Comparison of ENCODE assay signal across 8 cellular contexts in the genomic region with DNA sequence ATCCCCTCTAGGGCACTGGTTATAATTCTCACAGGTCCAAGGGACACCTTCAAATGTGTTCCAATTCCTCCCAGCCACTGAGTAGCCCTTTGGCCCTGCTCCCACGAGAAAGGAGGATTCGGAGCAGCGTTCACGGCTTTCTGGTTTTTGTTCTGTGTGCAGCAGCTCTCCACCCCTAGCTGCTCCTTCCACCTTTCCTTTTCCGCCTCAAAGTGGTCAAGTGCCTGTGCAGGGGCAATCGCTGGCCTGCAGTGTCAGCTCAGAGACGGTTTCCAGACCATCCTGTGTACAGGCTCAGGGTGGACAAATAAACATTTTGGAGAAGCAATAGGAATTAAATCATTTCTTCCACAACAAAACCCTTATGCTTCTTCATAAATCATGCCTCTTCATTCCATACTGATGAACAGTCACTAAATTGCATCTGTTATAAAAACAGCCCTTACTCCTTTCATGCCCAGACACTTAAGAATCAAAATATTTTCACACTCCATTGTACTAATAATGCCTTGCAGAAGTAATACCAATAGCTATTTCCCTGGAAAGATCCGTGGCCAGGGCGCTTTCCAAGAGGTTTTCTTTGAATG. TPM values are rescaled to one million over a fixed set of nuclear protein-coding genes. Genes with fewer than 3 reads are reported as not detected.
DNase-seq lines count a peak whose midpoint lies in the region; ATAC-seq and TF ChIP-seq lines count a peak whose summit lies in the region.

No MANE protein-coding gene starts in this region.

- no peaks in the 10 kb centered on the region; the same call in none of the 2 replicates for H3K27me3 ChIP-seq in GM06990 (replicated peaks; ENCODE audit: control insufficient read depth, insufficient read depth, low read length)
- H3K27me3 ChIP-seq in esophagus squamous epithelium: peaks cover 0 to 46% (median 0%) of the 10 kb centered on the region in 4 donors
- no peaks in the 10 kb centered on the region for H3K27me3 ChIP-seq in rectal smooth muscle tissue (ENCODE audit: control insufficient read depth, insufficient read depth, low read length)

- peak overlapping the region; percentile 65 for H3K4me3 ChIP-seq in GM06990 (replicated peaks; ENCODE audit: low read depth, low read length)
- H3K4me3 ChIP-seq in OCI-LY7 (ENCODE audit: low read depth, low read length, poor library complexity, severe bottlenecking): no peak overlapping the region
- peak overlapping the region; percentile 25 to 68 (median 52) for H3K4me3 ChIP-seq in esophagus squamous epithelium
- H3K4me3 ChIP-seq in rectal smooth muscle tissue (ENCODE audit: low read length): peak overlapping the region; percentile 59

- WGBS in esophagus squamous epithelium, 2 donors: 29 to 33% methylated on average over 8 to 9 of the region's 9 CpGs

- H3K9ac ChIP-seq in rectal smooth muscle tissue (ENCODE audit: low read length): no peak overlapping the region

- no peaks in the 10 kb centered on the region for H3K9me2 ChIP-seq in OCI-LY7 (ENCODE audit: insufficient read depth, low read length)

- H3K36me3 ChIP-seq in GM06990 (ENCODE audit: control insufficient read depth, insufficient read depth, low read length): no peaks in the 10 kb centered on the region
- H3K36me3 ChIP-seq in OCI-LY7 (ENCODE audit: insufficient read depth, low read length): no peaks in the 10 kb centered on the region
- no peaks in the 10 kb centered on the region for H3K36me3 ChIP-seq in esophagus squamous epithelium
- no peaks in the 10 kb centered on the region for H3K36me3 ChIP-seq in rectal smooth muscle tissue (ENCODE audit: control insufficient read depth, insufficient read depth, low read length)

- no peak for TF ChIP-seq POLR2A in esophagus squamous epithelium (IDR thresholded peaks at IDR 0.05)

- CTCF ChIA-PET in OCI-LY7 (lab: Charles Lee; ENCODE audit: unreplicated experiment): no interaction called here

- TSS peak; percentile 50 for BruUV-seq in OCI-LY7 (replicated peaks; lab: Mats Ljungman, UMichigan)

- H3K9me3 ChIP-seq in OCI-LY7 (ENCODE audit: low read length) (no peaks in the 10 kb centered on the region), esophagus squamous epithelium (no peaks in the 10 kb centered on the region)

- no peaks in the 10 kb centered on the region for H3K79me2 ChIP-seq in OCI-LY7 (ENCODE audit: insufficient read depth, low read depth, low read length)

- H2AFZ ChIP-seq in OCI-LY7 (ENCODE audit: low read length): no peak overlapping the region

- H4K20me1 ChIP-seq in OCI-LY7 (ENCODE audit: insufficient read depth, low read length): no peaks in the 10 kb centered on the region

- no peak overlapping the region for H3K27ac ChIP-seq in OCI-LY7 (ENCODE audit: low read depth, low read length, poor library complexity, severe bottlenecking)
- no peak overlapping the region for H3K27ac ChIP-seq in esophagus squamous epithelium
- H3K27ac ChIP-seq in rectal smooth muscle tissue (ENCODE audit: low read depth, low read length): no peak overlapping the region

- no peak overlapping the region for H3K4me2 ChIP-seq in OCI-LY7 (ENCODE audit: low read length)

- TF ChIP-seq CTCF in GM06990 (IDR thresholded peaks at IDR 0.05; ENCODE audit: insufficient read depth, low read length, poor library complexity, severe bottlenecking): no peak
- TF ChIP-seq CTCF in OCI-LY7 (conservative IDR thresholded peaks at IDR 0.05; ENCODE audit: low read length): no peak
- no peak for TF ChIP-seq CTCF in esophagus squamous epithelium (IDR thresholded peaks at IDR 0.05)

- POLR2A ChIA-PET in OCI-LY7 (lab: Charles Lee): interaction anchor here (1.3 kb wide), 1 partner anchor 131 kb away, joined by 3 read pairs; no protein-coding TSS in a partner anchor

- DNase-seq in GM06990 (ENCODE audit: extremely low read depth, insufficient read length): no peak
- DNase-seq in OCI-LY7 (ENCODE audit: low spot score): no peak
- no peak for DNase-seq in esophagus squamous epithelium (lab: John Stamatoyannopoulos, UW)
- no peak for DNase-seq in SW480 (ENCODE audit: low spot score)
- DNase-seq in GOT3 (lab: John Stamatoyannopoulos, UW): no peak
- DNase-seq in cerebellar cortex (ENCODE audit: low spot score): no peak

- no peak for ATAC-seq in GM18861 (IDR thresholded peaks at IDR 0.05; ENCODE audit: unreplicated experiment)

- intact Hi-C loops in OCI-LY7 (cut with micrococcal nuclease; ENCODE audit: unreplicated experiment) (no loop called here), esophagus squamous epithelium (cut with DNase I) (no loop called here)

- H3K4me1 ChIP-seq in OCI-LY7 (ENCODE audit: insufficient read depth, low read length, poor library complexity, severe bottlenecking): no peaks in the 10 kb centered on the region
- peaks cover 6 to 24% (median 7%) of the 10 kb centered on the region in 3 donors for H3K4me1 ChIP-seq in esophagus squamous epithelium
- peaks cover 7% of the 10 kb centered on the region for H3K4me1 ChIP-seq in rectal smooth muscle tissue (ENCODE audit: control insufficient read depth, insufficient read depth, low read length)

RNA-seq across cellular contexts. Expression of a gene that starts 1.1 kb away (rescaled TPM):
- total RNA-seq in OCI-LY7 (2014; rRNA removed; shearing (Covaris generic)): 0.03 TPM in 1 of 2 replicates, not detected in the other
- 2.1 and 3.0 TPM in 2 replicates for total RNA-seq in OCI-LY7 (2022)
- total RNA-seq in esophagus squamous epithelium: 1 to 10 TPM in 1 of 4 donors, under 1 TPM in 3; 0.11 to 2.1 (median 0.28) TPM

RNA-seq across cellular contexts. Expression of a gene that starts 55.8 kb away (rescaled TPM):
- not detected in 2 replicates for total RNA-seq in OCI-LY7 (2014; rRNA removed; shearing (Covaris generic))
- not detected in 2 replicates for total RNA-seq in OCI-LY7 (2022)
- total RNA-seq in esophagus squamous epithelium: 10 to 100 TPM; 12.5 to 24.0 (median 14.9) TPM

Comparison
In these comparisons a context has a peak if more than half of its experiments do, and no peak if none do; other contexts are left out.
1. RNA of a gene that starts 55.8 kb away (total RNA-seq): 12.5 to 24.0 TPM in esophagus squamous epithelium; not detected in OCI-LY7; every median in the first group is over 10 times any median in the second.